In genomic region chr13:114128624-114129522, GRCh38 we compare ENCODE assay signal across 9 cellular contexts. TPM values are rescaled to one million over a fixed set of nuclear protein-coding genes. Genes with fewer than 3 reads are reported as not detected.
DNase-seq lines count a peak whose midpoint lies in the region; ATAC-seq lines count a peak whose summit lies in the region.
"Had no signal": no experiment of that assay in that cellular context is flagged by ENCODE, and none has a peak within 500 bp of the region (broad histone marks: within the 10 kb centered on the region; RNA-seq: fewer than 3 reads in every experiment).

No MANE protein-coding gene starts in this region.

- DNase-seq in COLO668 (lab: John Stamatoyannopoulos, UW; ENCODE audit: unreplicated experiment) (peak; percentile 70), myocyte (ENCODE audit: low read depth) (peak; percentile 67), NCI-H146 (lab: John Stamatoyannopoulos, UW) (no peak)
- peak; percentile 89 for DNase-seq in activated CD4-positive, alpha-beta T cell treated with anti-CD3 and anti-CD28 coated beads, Interleukin-2, amount 50 U/mL, for 1 hour
- DNase-seq in effector memory CD4-positive, alpha-beta T cell: peak; percentile 79 to 87 (median 81)

- peaks cover 64% of the 10 kb centered on the region for H3K4me1 ChIP-seq in effector memory CD4-positive, alpha-beta T cell (ENCODE audit: control insufficient read depth, insufficient read depth, low read length, poor library complexity, severe bottlenecking)

- peaks cover 5% of the 10 kb centered on the region for H3K36me3 Mint-ChIP-seq in IgD-negative memory B cell
- H3K36me3 Mint-ChIP-seq in stimulated activated memory B cell treated with anti-CD40 and anti-IgM and Interleukin-4, amounts not matched to agents 10 μg/mL and 1 μg/mL and 100 μg/mL, for 72 hours: peaks cover 8% of the 10 kb centered on the region

- peak overlapping the region; percentile 83 for H3K27ac ChIP-seq in effector memory CD4-positive, alpha-beta T cell (ENCODE audit: insufficient read depth, low read length, poor library complexity, severe bottlenecking)

- H3K27me3 Mint-ChIP-seq in IgD-negative memory B cell: no peaks in the 10 kb centered on the region
- H3K27me3 Mint-ChIP-seq in stimulated activated memory B cell treated with anti-CD40 and anti-IgM and Interleukin-4, amounts not matched to agents 10 μg/mL and 1 μg/mL and 100 μg/mL, for 72 hours: no peaks in the 10 kb centered on the region

- no peaks in the 10 kb centered on the region for H3K27me3 ChIP-seq in effector memory CD4-positive, alpha-beta T cell (replicated peaks; ENCODE audit: control insufficient read depth, insufficient read depth, low read length, poor library complexity, severe bottlenecking)

- H3K36me3 ChIP-seq in effector memory CD4-positive, alpha-beta T cell (ENCODE audit: control insufficient read depth, insufficient read depth, low read length): peaks cover 26% of the 10 kb centered on the region

- H3K4me1 Mint-ChIP-seq in IgD-negative memory B cell: peaks cover 40 to 61% (median 46%) of the 10 kb centered on the region in 3 donors
- H3K4me1 Mint-ChIP-seq in stimulated activated memory B cell treated with anti-CD40 and anti-IgM and Interleukin-4, amounts not matched to agents 10 μg/mL and 1 μg/mL and 100 μg/mL, for 72 hours: peaks cover 81% of the 10 kb centered on the region

- ATAC-seq in GM21529 (IDR thresholded peaks at IDR 0.05; ENCODE audit: unreplicated experiment): peak; percentile 55
- peak; percentile 89 for ATAC-seq in stimulated activated memory B cell treated with anti-CD40 and anti-IgM and Interleukin-4, amounts not matched to agents 10 μg/mL and 1 μg/mL and 100 μg/mL, for 72 hours

- no peaks in the 10 kb centered on the region for H3K9me3 ChIP-seq in effector memory CD4-positive, alpha-beta T cell (ENCODE audit: control insufficient read depth, low read length)

- peak overlapping the region; percentile 70 to 84 (median 84) for H3K27ac Mint-ChIP-seq in IgD-negative memory B cell
- H3K27ac Mint-ChIP-seq in stimulated activated memory B cell treated with anti-CD40 and anti-IgM and Interleukin-4, amounts not matched to agents 10 μg/mL and 1 μg/mL and 100 μg/mL, for 72 hours: peak overlapping the region; percentile 94

- H3K9me3 Mint-ChIP-seq in IgD-negative memory B cell: peaks cover 0 to 1% (median 0%) of the 10 kb centered on the region in 3 donors
- H3K9me3 Mint-ChIP-seq in stimulated activated memory B cell treated with anti-CD40 and anti-IgM and Interleukin-4, amounts not matched to agents 10 μg/mL and 1 μg/mL and 100 μg/mL, for 72 hours: no peaks in the 10 kb centered on the region

- peak overlapping the region; percentile 80 to 100 (median 90) for H3K4me3 Mint-ChIP-seq in IgD-negative memory B cell
- peak overlapping the region; percentile 99 for H3K4me3 Mint-ChIP-seq in stimulated activated memory B cell treated with anti-CD40 and anti-IgM and Interleukin-4, amounts not matched to agents 10 μg/mL and 1 μg/mL and 100 μg/mL, for 72 hours

- H3K4me3 ChIP-seq in effector memory CD4-positive, alpha-beta T cell (ENCODE audit: insufficient read depth, low read depth, low read length, poor library complexity, severe bottlenecking): peak overlapping the region; percentile 99

RNA-seq across cellular contexts. Expression of gene RASA3, which starts 3.5 kb away (rescaled TPM):
- 52.8 TPM for polyA plus RNA-seq in IgD-negative memory B cell
- 32.1 and 36.0 TPM in 2 replicates for total RNA-seq in myocyte
- polyA plus RNA-seq in myocyte (2012): 37.1 TPM

RNA-seq across cellular contexts. Expression of gene CFAP97D2, which starts 50.2 kb away (rescaled TPM):
- not detected for polyA plus RNA-seq in IgD-negative memory B cell
- total RNA-seq in myocyte: not detected in 2 replicates
- not detected for polyA plus RNA-seq in myocyte (2012)
- total RNA-seq: SK-MEL-5 had no signal
